2 cellular contexts compared by ENCODE assay signal in genomic region chr6:159887146-159887545, GRCh38.
TF ChIP-seq lines count a peak whose summit lies in the region.

No MANE protein-coding gene starts in this region.

TF ChIP-seq in HepG2, 621 proteins besides CTCF, POLR2A, EP300 and RAD21:
- no peak for TF ChIP-seq E2F5 (CRISPR knock-in tag; conservative IDR thresholded peaks at IDR 0.05)
- no peak for TF ChIP-seq ZNF275 (CRISPR knock-in tag; IDR thresholded peaks at IDR 0.05; ENCODE audit: borderline replicate concordance)
- TF ChIP-seq CENPBD1 (CRISPR knock-in tag; IDR thresholded peaks at IDR 0.05; ENCODE audit: borderline replicate concordance, low read depth): no peak
- TF ChIP-seq ZFP36 (IDR thresholded peaks at IDR 0.05; ENCODE audit: borderline replicate concordance, low read depth, low read length, partially characterized antibody): no peak
- no peak for TF ChIP-seq SP5 (CRISPR knock-in tag; IDR thresholded peaks at IDR 0.05; ENCODE audit: borderline replicate concordance, low read depth)
- no peak for TF ChIP-seq FOXO4 (CRISPR knock-in tag; conservative IDR thresholded peaks at IDR 0.05)
- TF ChIP-seq CENPX (CRISPR knock-in tag; IDR thresholded peaks at IDR 0.05): no peak
- TF ChIP-seq RFXANK (CRISPR knock-in tag; IDR thresholded peaks at IDR 0.05): no peak
- TF ChIP-seq SNAPC2 (CRISPR knock-in tag; IDR thresholded peaks at IDR 0.05): no peak
- no peak for TF ChIP-seq ZSCAN5A (CRISPR knock-in tag; IDR thresholded peaks at IDR 0.05; ENCODE audit: borderline replicate concordance)
- no peak for TF ChIP-seq ZBTB38 (CRISPR knock-in tag; IDR thresholded peaks at IDR 0.05)
- no peak for TF ChIP-seq ZFP82 (CRISPR knock-in tag; IDR thresholded peaks at IDR 0.05; ENCODE audit: borderline replicate concordance)
- no peak for TF ChIP-seq ARNT2 (CRISPR knock-in tag; IDR thresholded peaks at IDR 0.05; ENCODE audit: low read depth)
- no peak for TF ChIP-seq KDM1A (CRISPR knock-in tag; IDR thresholded peaks at IDR 0.05)
- TF ChIP-seq CC2D1A (CRISPR knock-in tag; IDR thresholded peaks at IDR 0.05): no peak
- no peak for TF ChIP-seq ZMYM3 (CRISPR knock-in tag; IDR thresholded peaks at IDR 0.05)
- no peak for TF ChIP-seq RARG (CRISPR knock-in tag; IDR thresholded peaks at IDR 0.05; ENCODE audit: low read depth)
- no peak for TF ChIP-seq ZFP37 (CRISPR knock-in tag; IDR thresholded peaks at IDR 0.05; ENCODE audit: borderline replicate concordance)

TF ChIP-seq in WTC11, 78 proteins besides CTCF, POLR2A, EP300 and RAD21 (continued from another document):
- TF ChIP-seq ZBTB43 (CRISPR knock-in tag; IDR thresholded peaks at IDR 0.05) (no peak), CREB1 (CRISPR knock-in tag; IDR thresholded peaks at IDR 0.05) (no peak), E2F1 (CRISPR knock-in tag; IDR thresholded peaks at IDR 0.05) (no peak), FOXK1 (CRISPR knock-in tag; IDR thresholded peaks at IDR 0.05) (no peak), MAX (CRISPR knock-in tag; IDR thresholded peaks at IDR 0.05) (no peak), PREB (CRISPR knock-in tag; IDR thresholded peaks at IDR 0.05; ENCODE audit: borderline replicate concordance) (no peak), SMAD4 (CRISPR knock-in tag; IDR thresholded peaks at IDR 0.05) (no peak), ZNF671 (CRISPR knock-in tag; IDR thresholded peaks at IDR 0.05) (no peak), ZBTB21 (CRISPR knock-in tag; IDR thresholded peaks at IDR 0.05; ENCODE audit: borderline replicate concordance) (no peak), ATF3 (CRISPR knock-in tag; conservative IDR thresholded peaks at IDR 0.05) (no peak), KAT7 (CRISPR knock-in tag; IDR thresholded peaks at IDR 0.05; ENCODE audit: borderline replicate concordance) (no peak), ESRRA (CRISPR knock-in tag; IDR thresholded peaks at IDR 0.05; ENCODE audit: borderline replicate concordance) (no peak), JUN (CRISPR knock-in tag; IDR thresholded peaks at IDR 0.05) (no peak), ZNF416 (CRISPR knock-in tag; IDR thresholded peaks at IDR 0.05) (no peak), IRF2 (CRISPR knock-in tag; IDR thresholded peaks at IDR 0.05; ENCODE audit: borderline replicate concordance, low read depth) (no peak), ARID4B (CRISPR knock-in tag; IDR thresholded peaks at IDR 0.05; ENCODE audit: borderline replicate concordance) (no peak), ZNF263 (CRISPR knock-in tag; IDR thresholded peaks at IDR 0.05; ENCODE audit: low read depth) (no peak), ZNF138 (CRISPR knock-in tag; conservative IDR thresholded peaks at IDR 0.05) (no peak), SP1 (CRISPR knock-in tag; conservative IDR thresholded peaks at IDR 0.05) (no peak)
